In the genomic region with DNA sequence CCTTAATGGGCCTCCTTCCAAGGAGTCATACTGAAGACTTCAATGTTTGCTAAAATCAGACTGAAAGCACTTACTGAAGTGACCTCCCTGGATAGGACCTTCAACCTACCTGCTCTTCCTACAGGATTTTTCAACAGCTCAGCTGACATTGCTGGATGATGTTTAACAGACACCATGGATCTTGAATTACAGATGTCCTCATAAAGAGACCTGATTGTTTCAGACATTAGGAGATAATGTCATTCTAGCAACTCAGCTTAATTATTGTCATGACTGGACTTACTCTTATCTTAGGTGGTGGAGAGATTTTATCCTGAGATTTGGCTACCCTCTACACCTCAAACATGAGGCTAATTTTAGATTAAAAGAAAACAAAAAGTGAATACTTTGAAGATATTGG, we compare ENCODE assay signal across 16 cellular contexts.
A peak's percentile ranks its signal among the peaks of the same experiment; 100 is the strongest.
DNase-seq lines count a peak whose midpoint lies in the region; ATAC-seq, FAIRE-seq and TF ChIP-seq lines count a peak whose summit lies in the region.
"Had no signal": no experiment of that assay in that cellular context is flagged by ENCODE, and none has a peak within 500 bp of the region (broad histone marks: within the 10 kb centered on the region; RNA-seq: fewer than 3 reads in every experiment).

No MANE protein-coding gene starts in this region.

- no peak overlapping the region for H2AFZ ChIP-seq in hepatocyte

- FAIRE-seq in GM19239 (lab: Jason Lieb, UNC) = peak; percentile 26
- FAIRE-seq: endothelial cell of umbilical vein had no signal

- peak overlapping the region; percentile 37 to 53 (median 38) for H3K27ac Mint-ChIP-seq in CD4-positive, CD25-positive, alpha-beta regulatory T cell

- H4K20me1 ChIP-seq in hepatocyte (ENCODE audit: insufficient read depth, poor library complexity, severe bottlenecking) = peaks cover 76% of the 10 kb centered on the region

- H3K4me3 ChIP-seq in CD4-positive, CD25-positive, alpha-beta regulatory T cell (ENCODE audit: low read depth, low read length) = no peak overlapping the region
- H3K4me3 ChIP-seq in hepatocyte (no peak overlapping the region), skeletal muscle tissue (ENCODE audit: low read length in 3 of 3) (peak overlapping the region in 1 of 3 donors; percentile 10)
- H3K4me3 ChIP-seq: SJCRH30 had no signal

- H3K9me3 Mint-ChIP-seq in CD4-positive, CD25-positive, alpha-beta regulatory T cell = no peaks in the 10 kb centered on the region

- no peaks in the 10 kb centered on the region for H3K27me3 Mint-ChIP-seq in CD4-positive, CD25-positive, alpha-beta regulatory T cell

- no peak for DNase-seq in CD4-positive, CD25-positive, alpha-beta regulatory T cell
- DNase-seq in GM19239 (ENCODE audit: insufficient read length, low spot score) = no peak
- no peak for DNase-seq in hepatocyte (ENCODE audit: low spot score)
- no peak for DNase-seq in stimulated activated CD4-positive, alpha-beta T cell treated with anti-CD3 and anti-CD28 coated beads, Interleukin-4, amount 100 ng/mL, for 1 hour
- DNase-seq in NCI-H146 (lab: John Stamatoyannopoulos, UW) = no peak
- no peak for DNase-seq in DMS114 treated with DMSO at 0.1 percent for 48 hours (lab: John Stamatoyannopoulos, UW; ENCODE audit: unreplicated experiment)
- DNase-seq: activated naive CD4-positive, alpha-beta T cell; cortex of kidney; NCI-H1105; NCI-H2171; retina; SJCRH30; T-helper 9 cell had no signal

- no peak for ATAC-seq in CD4-positive, CD25-positive, alpha-beta regulatory T cell (ENCODE audit: low read depth in 2 of 2)
- ATAC-seq: activated CD4-positive, CD25-positive, alpha-beta regulatory T cell treated with anti-CD3 and anti-CD28 coated beads, Interleukin-2, amount 50 U/mL, for 24 hours had no signal

- H3K4me1 ChIP-seq in CD4-positive, CD25-positive, alpha-beta regulatory T cell (ENCODE audit: control insufficient read depth, insufficient read depth, low read length, poor library complexity, severe bottlenecking) = peaks cover 8% of the 10 kb centered on the region
- H3K4me1 ChIP-seq in hepatocyte (ENCODE audit: insufficient read depth) (peaks cover 30% of the 10 kb centered on the region), skeletal muscle tissue (ENCODE audit: control insufficient read depth in 3 of 3, insufficient read depth in 3 of 3, low read length in 3 of 3) (peaks cover 18 to 45% (median 31%) of the 10 kb centered on the region in 3 donors)

- H3K9ac ChIP-seq in skeletal muscle tissue (ENCODE audit: low read depth in 1 of 3, low read length in 3 of 3) = peak overlapping the region in 1 of 3 donors; percentile 36

- H3K27ac ChIP-seq in CD4-positive, CD25-positive, alpha-beta regulatory T cell (ENCODE audit: insufficient read depth, low read length, poor library complexity, severe bottlenecking) = no peak overlapping the region
- H3K27ac ChIP-seq in hepatocyte (peak overlapping the region; percentile 7), skeletal muscle tissue (ENCODE audit: low read depth, low read length) (peak overlapping the region; percentile 49)

- H3K4me2 ChIP-seq in hepatocyte = no peak overlapping the region

- H3K4me1 Mint-ChIP-seq in CD4-positive, CD25-positive, alpha-beta regulatory T cell = peaks cover 24 to 77% (median 59%) of the 10 kb centered on the region in 4 donors

- no peaks in the 10 kb centered on the region for H3K9me3 ChIP-seq in CD4-positive, CD25-positive, alpha-beta regulatory T cell (ENCODE audit: control insufficient read depth in 2 of 2, low read length in 2 of 2)
- H3K9me3 ChIP-seq in hepatocyte (ENCODE audit: low read depth) = no peaks in the 10 kb centered on the region
- no peaks in the 10 kb centered on the region for H3K9me3 ChIP-seq in skeletal muscle tissue (ENCODE audit: control insufficient read depth in 3 of 3, low read length in 3 of 3)
- H3K9me3 ChIP-seq: SJCRH30 had no signal

- peaks cover 63% of the 10 kb centered on the region for H3K36me3 ChIP-seq in CD4-positive, CD25-positive, alpha-beta regulatory T cell (ENCODE audit: control insufficient read depth, insufficient read depth, low read length)
- H3K36me3 ChIP-seq in hepatocyte (replicated peaks; ENCODE audit: insufficient read depth, low read depth) (no peaks in the 10 kb centered on the region), skeletal muscle tissue (ENCODE audit: control insufficient read depth in 3 of 3, insufficient read depth in 3 of 3, low read length in 3 of 3) (peaks cover 3 to 22% (median 8%) of the 10 kb centered on the region in 3 donors)

- TF ChIP-seq CTCF in hepatocyte (IDR thresholded peaks at IDR 0.05; ENCODE audit: poor library complexity) = no peak

- no peak overlapping the region for H3K4me3 Mint-ChIP-seq in CD4-positive, CD25-positive, alpha-beta regulatory T cell

- H3K9me2 ChIP-seq in hepatocyte (replicated peaks; ENCODE audit: insufficient read depth) = no peaks in the 10 kb centered on the region

- peaks cover 58% of the 10 kb centered on the region for H3K36me3 Mint-ChIP-seq in CD4-positive, CD25-positive, alpha-beta regulatory T cell

- peaks cover 100% of the 10 kb centered on the region for H3K79me2 ChIP-seq in hepatocyte

- H3K27me3 ChIP-seq in CD4-positive, CD25-positive, alpha-beta regulatory T cell (ENCODE audit: control insufficient read depth, insufficient read depth, low read length) = no peaks in the 10 kb centered on the region
- no peaks in the 10 kb centered on the region for H3K27me3 ChIP-seq in hepatocyte
- H3K27me3 ChIP-seq in skeletal muscle tissue (ENCODE audit: control insufficient read depth in 3 of 3, insufficient read depth in 3 of 3, low read length in 3 of 3) = no peaks in the 10 kb centered on the region
- H3K27me3 ChIP-seq: SJCRH30 had no signal
